Comparison of ENCODE assay signal across 1 cellular context in the genomic region with DNA sequence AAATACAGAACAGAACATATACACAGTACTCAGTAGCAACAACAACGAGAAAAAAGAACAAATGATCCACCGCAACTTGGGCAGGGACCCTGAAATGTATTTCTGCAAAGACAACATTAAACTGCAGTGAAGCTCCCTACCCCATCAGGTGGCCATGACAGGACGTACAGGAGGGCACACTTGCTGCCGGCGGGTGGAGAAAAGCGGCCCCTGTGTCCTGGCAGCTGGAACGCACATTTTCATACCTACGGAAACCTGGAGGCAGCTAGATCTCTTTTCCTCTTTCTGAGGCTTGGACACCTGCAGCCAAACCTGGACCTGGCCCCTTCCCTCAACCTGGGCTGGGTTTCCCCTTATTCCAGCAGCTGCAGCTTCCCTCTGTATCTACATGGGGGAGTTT.
TF ChIP-seq lines count a peak whose summit lies in the region.

No MANE protein-coding gene starts in this region.

TF ChIP-seq in SK-N-SH treated with all-trans-retinoic acid at 6 μM for 48 hours, 23 proteins besides CTCF, POLR2A, EP300 and RAD21 (continued from another document):
- TF ChIP-seq, protein P1, sequence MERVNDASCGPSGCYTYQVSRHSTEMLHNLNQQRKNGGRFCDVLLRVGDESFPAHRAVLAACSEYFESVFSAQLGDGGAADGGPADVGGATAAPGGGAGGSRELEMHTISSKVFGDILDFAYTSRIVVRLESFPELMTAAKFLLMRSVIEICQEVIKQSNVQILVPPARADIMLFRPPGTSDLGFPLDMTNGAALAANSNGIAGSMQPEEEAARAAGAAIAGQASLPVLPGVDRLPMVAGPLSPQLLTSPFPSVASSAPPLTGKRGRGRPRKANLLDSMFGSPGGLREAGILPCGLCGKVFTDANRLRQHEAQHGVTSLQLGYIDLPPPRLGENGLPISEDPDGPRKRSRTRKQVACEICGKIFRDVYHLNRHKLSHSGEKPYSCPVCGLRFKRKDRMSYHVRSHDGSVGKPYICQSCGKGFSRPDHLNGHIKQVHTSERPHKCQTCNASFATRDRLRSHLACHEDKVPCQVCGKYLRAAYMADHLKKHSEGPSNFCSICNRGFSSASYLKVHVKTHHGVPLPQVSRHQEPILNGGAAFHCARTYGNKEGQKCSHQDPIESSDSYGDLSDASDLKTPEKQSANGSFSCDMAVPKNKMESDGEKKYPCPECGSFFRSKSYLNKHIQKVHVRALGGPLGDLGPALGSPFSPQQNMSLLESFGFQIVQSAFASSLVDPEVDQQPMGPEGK (CRISPR knock-in tag; IDR thresholded peaks at IDR 0.05; ENCODE audit: borderline replicate concordance): no peak
- TF ChIP-seq ESRRG (CRISPR knock-in tag; IDR thresholded peaks at IDR 0.05) (no peak), ZNF70 (CRISPR knock-in tag; IDR thresholded peaks at IDR 0.05) (no peak), SNAI2 (CRISPR knock-in tag; IDR thresholded peaks at IDR 0.05) (no peak)
- TF ChIP-seq, protein P2, sequence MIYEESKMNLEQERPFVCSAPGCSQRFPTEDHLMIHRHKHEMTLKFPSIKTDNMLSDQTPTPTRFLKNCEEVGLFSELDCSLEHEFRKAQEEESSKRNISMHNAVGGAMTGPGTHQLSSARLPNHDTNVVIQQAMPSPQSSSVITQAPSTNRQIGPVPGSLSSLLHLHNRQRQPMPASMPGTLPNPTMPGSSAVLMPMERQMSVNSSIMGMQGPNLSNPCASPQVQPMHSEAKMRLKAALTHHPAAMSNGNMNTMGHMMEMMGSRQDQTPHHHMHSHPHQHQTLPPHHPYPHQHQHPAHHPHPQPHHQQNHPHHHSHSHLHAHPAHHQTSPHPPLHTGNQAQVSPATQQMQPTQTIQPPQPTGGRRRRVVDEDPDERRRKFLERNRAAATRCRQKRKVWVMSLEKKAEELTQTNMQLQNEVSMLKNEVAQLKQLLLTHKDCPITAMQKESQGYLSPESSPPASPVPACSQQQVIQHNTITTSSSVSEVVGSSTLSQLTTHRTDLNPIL (CRISPR knock-in tag; IDR thresholded peaks at IDR 0.05; ENCODE audit: low read depth): no peak
